Comparison of ENCODE assay signal across 20 cellular contexts in genomic region chr15:79615754-79616153, GRCh38.
DNase-seq lines count a peak whose midpoint lies in the region; ATAC-seq, FAIRE-seq and TF ChIP-seq lines count a peak whose summit lies in the region.
"Had no signal": no experiment of that assay in that cellular context is flagged by ENCODE, and none has a peak within 500 bp of the region (broad histone marks: within the 10 kb centered on the region; RNA-seq: fewer than 3 reads in every experiment).

No MANE protein-coding gene starts in this region.

- H2AK9ac ChIP-seq in IMR-90 (replicated peaks; ENCODE audit: low read depth, low read length, poor library complexity), result no peak overlapping the region

- no peak overlapping the region for H2BK15ac ChIP-seq in IMR-90 (ENCODE audit: low read depth, low read length)

- H3K4me3 ChIP-seq in A549, result no peak overlapping the region
- no peak overlapping the region for H3K4me3 ChIP-seq in IMR-90 (ENCODE audit: insufficient read depth, low read depth, low read length)
- no peak overlapping the region for H3K4me3 ChIP-seq in esophagus muscularis mucosa
- H3K4me3 ChIP-seq: SJSA1 had no signal

- no peak overlapping the region for H3K23ac ChIP-seq in IMR-90 (ENCODE audit: low read depth, low read length)

- H3K36me3 ChIP-seq in IMR-90 (ENCODE audit: control insufficient read depth, insufficient read depth, low read length) (no peaks in the 10 kb centered on the region), esophagus muscularis mucosa (no peaks in the 10 kb centered on the region)
- H3K36me3 ChIP-seq: SJSA1 had no signal

- no peak overlapping the region for H3K9ac ChIP-seq in IMR-90 (ENCODE audit: low read depth, low read length)

- TF ChIP-seq POLR2A in A549 (IDR thresholded peaks at IDR 0.05; ENCODE audit: low read length) (no peak), IMR-90 (IDR thresholded peaks at IDR 0.05; ENCODE audit: low read depth, low read length) (no peak), esophagus muscularis mucosa (IDR thresholded peaks at IDR 0.05; ENCODE audit: low read depth) (no peak), GM18505 (IDR thresholded peaks at IDR 0.05; ENCODE audit: borderline replicate concordance, extremely low read depth, insufficient read depth, insufficient read length) (no peak)

- CTCF ChIA-PET in A549 (lab: Yijun Ruan, JAX), result interaction anchor here (1.3 kb wide), 1 partner anchor 9 kb away, joined by 3 read pairs; no protein-coding TSS in a partner anchor
- CTCF ChIA-PET in IMR-90 (lab: Yijun Ruan, JAX), result no interaction called here

- ATAC-seq in A549, result no peak
- ATAC-seq in IMR-90 (ENCODE audit: low read depth), result no peak
- ATAC-seq in stimulated activated naive CD8-positive, alpha-beta T cell treated with anti-CD3 and anti-CD28 coated beads, Interleukin-15, Interleukin-2, amounts not matched to agents 100 U/mL and 50 U/mL, for 24 hours, result no peak
- ATAC-seq in GM18505 (IDR thresholded peaks at IDR 0.05; ENCODE audit: unreplicated experiment), result no peak

- H3K27me3 ChIP-seq in IMR-90 (ENCODE audit: control insufficient read depth, insufficient read depth, low read length) (peaks cover 6% of the 10 kb centered on the region), esophagus muscularis mucosa (peaks cover 0 to 6% (median 0%) of the 10 kb centered on the region in 4 donors)

- H3K9me3 ChIP-seq in A549 (no peaks in the 10 kb centered on the region), IMR-90 (ENCODE audit: control insufficient read depth, insufficient read depth, low read length) (no peaks in the 10 kb centered on the region), esophagus muscularis mucosa (no peaks in the 10 kb centered on the region)
- H3K9me3 ChIP-seq: SJSA1 had no signal

- H3K27ac ChIP-seq in A549, result no peak overlapping the region
- H3K27ac ChIP-seq in IMR-90 (ENCODE audit: insufficient read depth, low read length), result no peak overlapping the region
- no peak overlapping the region for H3K27ac ChIP-seq in esophagus muscularis mucosa (replicated peaks in 1 of 4)
- H3K27ac ChIP-seq: RWPE1, SJSA1 had no signal

- no peak overlapping the region for H3K18ac ChIP-seq in IMR-90 (ENCODE audit: low read depth, low read length)

- H4K20me1 ChIP-seq in IMR-90 (ENCODE audit: insufficient read depth, low read length), result no peaks in the 10 kb centered on the region

- TF ChIP-seq CTCF in A549 (IDR thresholded peaks at IDR 0.05) (no peak), IMR-90 (conservative IDR thresholded peaks at IDR 0.05; ENCODE audit: low read depth, low read length) (no peak), esophagus muscularis mucosa (IDR thresholded peaks at IDR 0.05) (no peak)

- H3K4ac ChIP-seq in IMR-90 (ENCODE audit: low read depth, low read length), result no peak overlapping the region

- in situ Hi-C loops in IMR-90 (cut with MboI; ENCODE audit: low sequenced_read_pairs), result no loop called here

- no peak overlapping the region for H4K8ac ChIP-seq in IMR-90 (ENCODE audit: low read depth in 2 of 2, low read length in 2 of 2)

- H2AK5ac ChIP-seq in IMR-90 (ENCODE audit: low read depth, low read length), result no peak overlapping the region

- TF ChIP-seq RAD21 in A549 (conservative IDR thresholded peaks at IDR 0.05 in 1 of 2, IDR thresholded peaks at IDR 0.05 in 1 of 2) (no peak), IMR-90 (IDR thresholded peaks at IDR 0.05; ENCODE audit: low read length) (no peak)

- H4K91ac ChIP-seq in IMR-90 (ENCODE audit: insufficient read depth, low read depth, low read length), result no peak overlapping the region

- H3K56ac ChIP-seq in IMR-90 (ENCODE audit: extremely low read depth, insufficient read depth, low read length), result no peak overlapping the region

- H2BK20ac ChIP-seq in IMR-90 (ENCODE audit: low read depth, low read length), result no peak overlapping the region

- TF ChIP-seq EP300 in A549 (IDR thresholded peaks at IDR 0.05), result no peak
- TF ChIP-seq EP300 in esophagus muscularis mucosa (IDR thresholded peaks at IDR 0.05), result no peak

- H3K9me1 ChIP-seq in IMR-90 (ENCODE audit: insufficient read depth, low read length), result no peaks in the 10 kb centered on the region

- intact Hi-C loops in IMR-90 (cut with micrococcal nuclease), result no loop called here
- intact Hi-C loops in esophagus muscularis mucosa (cut with DNase I), result no loop called here

- POLR2A ChIA-PET in A549 (lab: Yijun Ruan, JAX), result no interaction called here
- POLR2A ChIA-PET in IMR-90 (lab: Charles Lee; ENCODE audit: unreplicated experiment), result no interaction called here

- H4K5ac ChIP-seq in IMR-90 (ENCODE audit: low read depth, low read length), result no peak overlapping the region

- H3K4me2 ChIP-seq in A549 (no peak overlapping the region), IMR-90 (ENCODE audit: low read depth, low read length) (no peak overlapping the region)

- H2BK120ac ChIP-seq in IMR-90 (ENCODE audit: low read depth, low read length), result no peak overlapping the region

- WGBS in A549 (ENCODE audit: missing lambda C conversion rate), result 55% methylated on average over 4 of the region's 4 CpGs
- WGBS in IMR-90 (ENCODE audit: extremely low coverage in 2 of 2, insufficient read length in 1 of 2), 2 experiments, result 71% methylated on average over 2 of the region's 4 CpGs; no CpG with 5 or more reads in 1 of the 2 experiments
- 73% methylated on average over 4 of the region's 4 CpGs for WGBS in esophagus muscularis mucosa

- no peak overlapping the region for H2BK5ac ChIP-seq in IMR-90 (ENCODE audit: low read depth, low read length, poor library complexity, severe bottlenecking)

- H2AFZ ChIP-seq in IMR-90 (replicated peaks; ENCODE audit: low read length, poor library complexity), result no peak overlapping the region

- dilution Hi-C loops in IMR-90 (cut with HindIII; ENCODE audit: low sequenced_read_pairs, unreplicated experiment), result no loop called here

- BruUV-seq in IMR-90 (replicated peaks; lab: Mats Ljungman, UMichigan), result no TSS peak

- H3K79me1 ChIP-seq in IMR-90 (ENCODE audit: low read depth in 1 of 2, low read length in 2 of 2), result no peaks in the 10 kb centered on the region

- no peak for FAIRE-seq in A549 (lab: Jason Lieb, UNC)
- FAIRE-seq: GM12892 had no signal

- no peak for DNase-seq in A549 (ENCODE audit: low read depth in 1 of 2, low spot score in 1 of 2)
- DNase-seq in IMR-90, result no peak
- DNase-seq in esophagus muscularis mucosa (ENCODE audit: extremely low spot score), result peak; percentile 86
- peak; percentile 42 for DNase-seq in kidney tubule cell (ENCODE audit: low spot score)
- no peak for DNase-seq in stimulated activated naive CD8-positive, alpha-beta T cell treated with anti-CD3 and anti-CD28 coated beads, Interleukin-15, Interleukin-2, amounts not matched to agents 100 U/mL and 50 U/mL, for 24 hours
- DNase-seq in NCI-H524 treated with DMSO at 0.1 percent for 48 hours (lab: John Stamatoyannopoulos, UW), result no peak
- DNase-seq: ACHN, AML-193, COR-L47, GOT3, KBM-7, NCI-H1092, NCI-H1694, NCI-H2107, NCI-H345, NCI-H69 had no signal

- H3K4me1 ChIP-seq in A549 (no peaks in the 10 kb centered on the region), IMR-90 (ENCODE audit: control insufficient read depth, insufficient read depth, low read length) (no peaks in the 10 kb centered on the region), esophagus muscularis mucosa (no peaks in the 10 kb centered on the region)
- H3K4me1 ChIP-seq: SJSA1 had no signal

- no peak overlapping the region for H3K14ac ChIP-seq in IMR-90 (replicated peaks; ENCODE audit: low read depth, low read length)

TF ChIP-seq in A549, 52 proteins besides CTCF, POLR2A, EP300 and RAD21 (continues in another document):
- TF ChIP-seq KDM5A (IDR thresholded peaks at IDR 0.05), result no peak
- TF ChIP-seq MAFK (IDR thresholded peaks at IDR 0.05; ENCODE audit: partially characterized antibody), result peak; percentile 79
- TF ChIP-seq HEYL (CRISPR knock-in tag; IDR thresholded peaks at IDR 0.05), result no peak
- no peak for TF ChIP-seq BCL3 (IDR thresholded peaks at IDR 0.05)
- no peak for TF ChIP-seq ZNF302 (CRISPR knock-in tag; IDR thresholded peaks at IDR 0.05)
- TF ChIP-seq HES2 (IDR thresholded peaks at IDR 0.05), result no peak

TF ChIP-seq in IMR-90, 13 proteins besides CTCF, POLR2A, EP300 and RAD21:
- TF ChIP-seq ELK1 (IDR thresholded peaks at IDR 0.05; ENCODE audit: borderline replicate concordance, low read depth, low read length), result no peak
- no peak for TF ChIP-seq USF2 (IDR thresholded peaks at IDR 0.05; ENCODE audit: low read depth, low read length)
- TF ChIP-seq MAFK (IDR thresholded peaks at IDR 0.05; ENCODE audit: low read depth, low read length), result 0 out of 2 replicates have a peak, but pooled peaks have one; percentile 22
- TF ChIP-seq RFX5 (IDR thresholded peaks at IDR 0.05; ENCODE audit: low read depth, low read length), result no peak
- TF ChIP-seq NFE2L2 (IDR thresholded peaks at IDR 0.05; ENCODE audit: low read depth, low read length), result no peak

Comparison
In these comparisons a context has a peak if more than half of its experiments do, and no peak if none do; other contexts are left out.
1. DNase-seq: peak in esophagus muscularis mucosa (single experiment) and kidney tubule cell (single experiment); none in A549 (0 of 2), IMR-90 (single experiment), stimulated activated naive CD8-positive, alpha-beta T cell treated with anti-CD3 and anti-CD28 coated beads, Interleukin-15, Interleukin-2, amounts not matched to agents 100 U/mL and 50 U/mL, for 24 hours (single experiment) and NCI-H524 treated with DMSO at 0.1 percent for 48 hours (single experiment).